38 cellular contexts compared by ENCODE assay signal in genomic region chr3:128475355-128475754, GRCh38. TPM values are rescaled to one million over a fixed set of nuclear protein-coding genes. Genes with fewer than 3 reads are reported as not detected.
"Had no signal": no experiment of that assay in that cellular context is flagged by ENCODE, and none has a peak within 500 bp of the region (broad histone marks: within the 10 kb centered on the region; RNA-seq: fewer than 3 reads in every experiment).

No MANE protein-coding gene starts in this region.

- H3K27me3 ChIP-seq: MG63 had no signal

- H3K36me3 ChIP-seq: MG63 had no signal

- H3K4me3 ChIP-seq: MG63 had no signal

- DNase-seq: Karpas-422, Kasumi-1, MG63, MM.1S, MV-4-11, NCI-H1048, NCI-H1092, NCI-H1092 treated with DMSO at 0.1 percent for 48 hours, NCI-H1105, NCI-H1105 treated with DMSO at 0.1 percent for 48 hours, NCI-H1417, NCI-H1417 treated with DMSO at 0.1 percent for 48 hours, NCI-H1436, NCI-H1436 treated with DMSO at 0.1 percent for 48 hours, NCI-H1694, NCI-H1694 treated with DMSO at 0.1 percent for 48 hours, NCI-H187, NCI-H187 treated with DMSO at 0.1 percent for 48 hours, NCI-H1930, NCI-H2029, NCI-H2029 treated with DMSO at 0.1 percent for 48 hours, NCI-H2081, NCI-H2081 treated with DMSO at 0.1 percent for 48 hours, NCI-H2107, NCI-H2171, NCI-H2171 treated with DMSO at 0.1 percent for 48 hours, NCI-H2227 treated with DMSO at 0.1 percent for 48 hours, NCI-H226, NCI-H345, NCI-H446, NCI-H446 treated with DMSO at 0.1 percent for 48 hours, NCI-H510A, NCI-H510A treated with DMSO at 0.1 percent for 48 hours, NCI-H524 had no signal

- H3K9me3 ChIP-seq: MG63 had no signal

RNA-seq across cellular contexts. Expression of gene DNAJB8, which starts 8.7 kb away (rescaled TPM):
- total RNA-seq: LHCN-M2, M059J, MCF 10A, NCI-H460 had no signal
